Comparison of ENCODE assay signal across 8 cellular contexts in the genomic region with DNA sequence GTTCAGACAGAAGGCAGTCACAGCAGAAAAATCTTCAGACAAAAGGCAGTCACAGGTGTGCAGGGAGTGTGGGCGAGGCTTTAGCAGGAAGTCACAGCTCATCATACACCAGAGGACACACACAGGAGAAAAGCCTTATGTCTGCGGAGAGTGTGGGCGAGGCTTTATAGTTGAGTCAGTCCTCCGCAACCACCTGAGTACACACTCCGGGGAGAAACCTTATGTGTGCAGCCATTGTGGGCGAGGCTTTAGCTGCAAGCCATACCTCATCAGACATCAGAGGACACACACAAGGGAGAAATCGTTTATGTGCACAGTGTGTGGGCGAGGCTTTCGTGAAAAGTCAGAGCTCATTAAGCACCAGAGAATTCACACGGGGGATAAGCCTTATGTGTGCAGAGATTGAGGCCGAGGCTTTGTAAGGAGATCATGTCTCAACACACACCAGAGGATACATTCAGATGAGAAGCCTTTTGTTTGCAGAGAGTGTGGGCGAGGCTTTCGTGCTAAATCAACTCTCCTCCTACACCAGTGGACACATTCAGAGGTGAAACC. TPM values are rescaled to one million over a fixed set of nuclear protein-coding genes. Genes with fewer than 3 reads are reported as not detected.
A peak's percentile ranks its signal among the peaks of the same experiment; 100 is the strongest.
DNase-seq lines count a peak whose midpoint lies in the region; ATAC-seq and TF ChIP-seq lines count a peak whose summit lies in the region.

No MANE protein-coding gene starts in this region.

- H3K36me3 ChIP-seq in SJCRH30 = peaks cover 10% of the 10 kb centered on the region; the same call in 1 of the 2 replicates

- POLR2A ChIA-PET in activated CD4-positive, alpha-beta memory T cell treated with anti-CD3 and anti-CD28 coated beads, Interleukin-2, amount 10 ng/mL, durations not matched to agents 7 days and 5 days (lab: Charles Lee) = interaction anchor here (0.8 to 3.4 kb wide), 16 partner anchors 9 to 205 kb away, joined by 3 to 28 read pairs (median 4); a partner anchor contains a TSS

- peaks cover 32% of the 10 kb centered on the region for H3K4me1 Mint-ChIP-seq in activated CD4-positive, alpha-beta memory T cell treated with anti-CD3 and anti-CD28 coated beads, Interleukin-2, amount 10 ng/mL, durations not matched to agents 7 days and 5 days
- peaks cover 11% of the 10 kb centered on the region for H3K4me1 Mint-ChIP-seq in CD14-positive monocyte

- no peaks in the 10 kb centered on the region for H3K9me3 Mint-ChIP-seq in activated CD4-positive, alpha-beta memory T cell treated with anti-CD3 and anti-CD28 coated beads, Interleukin-2, amount 10 ng/mL, durations not matched to agents 7 days and 5 days
- peaks cover 4 to 10% (median 7%) of the 10 kb centered on the region in 7 donors for H3K9me3 Mint-ChIP-seq in CD14-positive monocyte

- no peak for TF ChIP-seq CTCF in CD14-positive monocyte (IDR thresholded peaks at IDR 0.05)

- H3K4me1 ChIP-seq in SJCRH30 = no peaks in the 10 kb centered on the region

- peaks cover 51% of the 10 kb centered on the region for H3K36me3 Mint-ChIP-seq in activated CD4-positive, alpha-beta memory T cell treated with anti-CD3 and anti-CD28 coated beads, Interleukin-2, amount 10 ng/mL, durations not matched to agents 7 days and 5 days (ENCODE audit: low read depth)
- peaks cover 57 to 61% of the 10 kb centered on the region in 2 donors for H3K36me3 Mint-ChIP-seq in CD14-positive monocyte

- H3K27ac Mint-ChIP-seq in activated CD4-positive, alpha-beta memory T cell treated with anti-CD3 and anti-CD28 coated beads, Interleukin-2, amount 10 ng/mL, durations not matched to agents 7 days and 5 days = peak overlapping the region; percentile 89
- peak overlapping the region in 3 of 7 donors; percentile 9 to 58 (median 57) for H3K27ac Mint-ChIP-seq in CD14-positive monocyte

- no peak overlapping the region for H3K4me3 ChIP-seq in SJCRH30

- DNase-seq in LoVo (ENCODE audit: low spot score) (peak; percentile 75), SJCRH30 (no peak), SK-N-DZ (ENCODE audit: low spot score) (no peak), CD14-positive monocyte (ENCODE audit: low spot score) (no peak)
- peak; percentile 85 for DNase-seq in activated CD4-positive, alpha-beta memory T cell treated with anti-CD3 and anti-CD28 coated beads, Interleukin-2, amount 10 ng/mL, durations not matched to agents 7 days and 5 days
- DNase-seq in stimulated activated CD4-positive, alpha-beta T cell treated with anti-CD3 and anti-CD28 coated beads, Interleukin-4, amount 100 ng/mL, for 24 hours = peak; percentile 90

- H3K4me3 Mint-ChIP-seq in activated CD4-positive, alpha-beta memory T cell treated with anti-CD3 and anti-CD28 coated beads, Interleukin-2, amount 10 ng/mL, durations not matched to agents 7 days and 5 days = peak overlapping the region; percentile 45
- no peak overlapping the region for H3K4me3 Mint-ChIP-seq in CD14-positive monocyte

- intact Hi-C loops in CD14-positive monocyte (cut with micrococcal nuclease) = no loop called here

- 0 out of 2 replicates have a peak, but pooled peaks cover 3% of the 10 kb centered on the region for H3K9me3 ChIP-seq in SJCRH30 (replicated peaks)

- ATAC-seq in esophagus mucosa (peak; percentile 95), HG03196 (IDR thresholded peaks at IDR 0.05; ENCODE audit: unreplicated experiment) (no peak)

- no peaks in the 10 kb centered on the region for H3K27me3 Mint-ChIP-seq in activated CD4-positive, alpha-beta memory T cell treated with anti-CD3 and anti-CD28 coated beads, Interleukin-2, amount 10 ng/mL, durations not matched to agents 7 days and 5 days
- peaks cover 0 to 3% (median 0%) of the 10 kb centered on the region in 3 donors for H3K27me3 Mint-ChIP-seq in CD14-positive monocyte (ENCODE audit: low read depth in 3 of 3)

- no peak overlapping the region for H3K27ac ChIP-seq in SJCRH30

- no peaks in the 10 kb centered on the region for H3K27me3 ChIP-seq in SJCRH30

- CTCF ChIA-PET in activated CD4-positive, alpha-beta memory T cell treated with anti-CD3 and anti-CD28 coated beads, Interleukin-2, amount 10 ng/mL, durations not matched to agents 7 days and 5 days (lab: Charles Lee) = interaction anchor here (0.6 to 7.9 kb wide), 14 partner anchors 17 to 1162 kb away, joined by 3 to 86 read pairs (median 4); a partner anchor contains a TSS

RNA-seq across cellular contexts. Expression of a gene that starts 27.6 kb away (rescaled TPM):
- total RNA-seq in activated CD4-positive, alpha-beta memory T cell treated with anti-CD3 and anti-CD28 coated beads, Interleukin-2, amount 10 ng/mL, durations not matched to agents 7 days and 5 days = 10 to 100 TPM; 38.1 to 38.6 TPM
- 6.9 TPM for total RNA-seq in esophagus mucosa
- total RNA-seq in SJCRH30 (2014; rRNA removed; shearing (Covaris generic)) = 9.8 and 9.9 TPM in 2 replicates
- 10.6 and 13.4 TPM in 2 replicates for polyA plus RNA-seq in SK-N-DZ (2014; cell fraction: cytosol; rRNA removed)
- 22.8 and 33.3 TPM in 2 replicates for polyA plus RNA-seq in SK-N-DZ (2014; cell fraction: nucleus; rRNA removed)
- polyA plus RNA-seq in CD14-positive monocyte = 1 to 10 TPM; 1.6 TPM

RNA-seq across cellular contexts. Expression of a gene that starts 32.7 kb away (rescaled TPM):
- total RNA-seq in activated CD4-positive, alpha-beta memory T cell treated with anti-CD3 and anti-CD28 coated beads, Interleukin-2, amount 10 ng/mL, durations not matched to agents 7 days and 5 days = 10 to 100 TPM; 28.0 to 32.5 TPM
- 17.0 TPM for total RNA-seq in esophagus mucosa
- total RNA-seq in SJCRH30 (2014; rRNA removed; shearing (Covaris generic)) = 28.2 and 30.9 TPM in 2 replicates
- polyA plus RNA-seq in SK-N-DZ (2014; cell fraction: cytosol; rRNA removed) = 42.5 and 43.7 TPM in 2 replicates
- polyA plus RNA-seq in SK-N-DZ (2014; cell fraction: nucleus; rRNA removed) = 9.0 and 16.5 TPM in 2 replicates
- polyA plus RNA-seq in CD14-positive monocyte = 10 to 100 TPM; 34.9 to 39.2 TPM

RNA-seq across cellular contexts. Expression of a gene that starts 45.2 kb away (rescaled TPM):
- not detected for total RNA-seq in activated CD4-positive, alpha-beta memory T cell treated with anti-CD3 and anti-CD28 coated beads, Interleukin-2, amount 10 ng/mL, durations not matched to agents 7 days and 5 days
- total RNA-seq in esophagus mucosa = not detected
- total RNA-seq in SJCRH30 (2014; rRNA removed; shearing (Covaris generic)) = 0.45 and 0.48 TPM in 2 replicates
- polyA plus RNA-seq in SK-N-DZ (2014; cell fraction: cytosol; rRNA removed) = not detected in 2 replicates
- not detected in 2 replicates for polyA plus RNA-seq in SK-N-DZ (2014; cell fraction: nucleus; rRNA removed)
- 1 to 10 TPM; 3.4 to 5.1 TPM for polyA plus RNA-seq in CD14-positive monocyte

Comparison
In these comparisons a context has a peak if more than half of its experiments do, and no peak if none do; other contexts are left out.
1. DNase-seq: peak in LoVo (single experiment), activated CD4-positive, alpha-beta memory T cell treated with anti-CD3 and anti-CD28 coated beads, Interleukin-2, amount 10 ng/mL, durations not matched to agents 7 days and 5 days (single experiment) and stimulated activated CD4-positive, alpha-beta T cell treated with anti-CD3 and anti-CD28 coated beads, Interleukin-4, amount 100 ng/mL, for 24 hours (single experiment); none in SJCRH30 (0 of 2), SK-N-DZ (single experiment) and CD14-positive monocyte (single experiment).